Comparison of ENCODE assay signal across 15 cellular contexts in genomic region chr1:8115769-8116167, GRCh38.
DNase-seq lines count a peak whose midpoint lies in the region; TF ChIP-seq lines count a peak whose summit lies in the region.
"Had no signal": no experiment of that assay in that cellular context is flagged by ENCODE, and none has a peak within 500 bp of the region (broad histone marks: within the 10 kb centered on the region; RNA-seq: fewer than 3 reads in every experiment).

No MANE protein-coding gene starts in this region.

- H3K27ac Mint-ChIP-seq in neural crest cell (ENCODE audit: unreplicated experiment) = peak overlapping the region; percentile 54
- H3K27ac Mint-ChIP-seq: activated CD4-positive, alpha-beta memory T cell treated with anti-CD3 and anti-CD28 coated beads, Interleukin-2, amount 10 ng/mL, durations not matched to agents 7 days and 5 days; activated naive CD8-positive, alpha-beta T cell treated with anti-CD3 and anti-CD28 coated beads, Interleukin-2, amount 10 ng/mL, durations not matched to agents 7 days and 5 days had no signal

- DNase-seq in PC-9 (no peak), esophagus squamous epithelium (lab: John Stamatoyannopoulos, UW) (no peak), neural crest cell (ENCODE audit: low read depth, low spot score) (no peak), transverse colon (no peak), NCI-H1417 treated with DMSO at 0.1 percent for 48 hours (lab: John Stamatoyannopoulos, UW) (no peak), erythroblast (lab: John Stamatoyannopoulos, UW) (no peak), NCI-H526 (lab: John Stamatoyannopoulos, UW) (no peak)
- DNase-seq: activated CD4-positive, alpha-beta memory T cell treated with anti-CD3 and anti-CD28 coated beads, Interleukin-2, amount 10 ng/mL, durations not matched to agents 7 days and 5 days; activated naive CD8-positive, alpha-beta T cell treated with anti-CD3 and anti-CD28 coated beads, Interleukin-2, amount 10 ng/mL, durations not matched to agents 7 days and 5 days; activated T-cell treated with anti-CD3 and anti-CD28 coated beads, Interleukin-2, amount 50 U/mL, for 48 hours; left colon; naive B cell; NCI-H748 treated with DMSO at 0.1 percent for 48 hours; PC-3; substantia nigra had no signal

- no peak overlapping the region for H3K4me3 Mint-ChIP-seq in neural crest cell
- H3K4me3 Mint-ChIP-seq: activated CD4-positive, alpha-beta memory T cell treated with anti-CD3 and anti-CD28 coated beads, Interleukin-2, amount 10 ng/mL, durations not matched to agents 7 days and 5 days; activated naive CD8-positive, alpha-beta T cell treated with anti-CD3 and anti-CD28 coated beads, Interleukin-2, amount 10 ng/mL, durations not matched to agents 7 days and 5 days; naive B cell had no signal

- peaks cover 55% of the 10 kb centered on the region for H3K4me1 Mint-ChIP-seq in neural crest cell

- whole genome bisulfite sequencing in esophagus squamous epithelium, 2 donors = 50 to 93% methylated on average over 1 to 9 of the region's 9 CpGs
- WGBS in transverse colon (ENCODE audit: low coverage in 1 of 2), 2 donors = 95% methylated on average over 9 of the region's 9 CpGs; no CpG with 5 or more reads in 1 of the 2 donors

- no peaks in the 10 kb centered on the region for H3K9me2 ChIP-seq in PC-9 (ENCODE audit: insufficient read depth)

- no TSS peak for BruUV-seq in PC-9 (replicated peaks; lab: Mats Ljungman, UMichigan)

- no peaks in the 10 kb centered on the region for H3K79me2 ChIP-seq in PC-9 (ENCODE audit: low read depth)

- H3K36me3 ChIP-seq in PC-9 (ENCODE audit: low read depth) (no peaks in the 10 kb centered on the region), esophagus squamous epithelium (no peaks in the 10 kb centered on the region), transverse colon (no peaks in the 10 kb centered on the region)

- TF ChIP-seq POLR2A in esophagus squamous epithelium (IDR thresholded peaks at IDR 0.05) (no peak), transverse colon (IDR thresholded peaks at IDR 0.05) (no peak), erythroblast (IDR thresholded peaks at IDR 0.05; ENCODE audit: low read length) (no peak)

- no peak for TF ChIP-seq CTCF in PC-9 (conservative IDR thresholded peaks at IDR 0.05)
- TF ChIP-seq CTCF in esophagus squamous epithelium (IDR thresholded peaks at IDR 0.05) = no peak
- no peak for TF ChIP-seq CTCF in neural crest cell (conservative IDR thresholded peaks at IDR 0.05)
- TF ChIP-seq CTCF in transverse colon (IDR thresholded peaks at IDR 0.05) = no peak

- H3K27ac ChIP-seq in PC-9 (peak overlapping the region; percentile 91), esophagus squamous epithelium (peak overlapping the region; percentile 58 to 90 (median 82)), transverse colon (peak overlapping the region; percentile 76 to 90 (median 82))

- H3K4me2 ChIP-seq in PC-9 = no peak overlapping the region; the same call in 1 of the 2 replicates

- H4K20me1 ChIP-seq in PC-9 (ENCODE audit: insufficient read depth) = no peaks in the 10 kb centered on the region

- no peak overlapping the region for H2AFZ ChIP-seq in PC-9

- no peaks in the 10 kb centered on the region for H3K36me3 Mint-ChIP-seq in neural crest cell (ENCODE audit: low read depth)
- H3K36me3 Mint-ChIP-seq: activated naive CD8-positive, alpha-beta T cell treated with anti-CD3 and anti-CD28 coated beads, Interleukin-2, amount 10 ng/mL, durations not matched to agents 7 days and 5 days; naive B cell had no signal

- CTCF ChIA-PET in PC-9 (lab: Charles Lee) = no interaction called here

- H3K9me3 Mint-ChIP-seq in neural crest cell = no peaks in the 10 kb centered on the region
- H3K9me3 Mint-ChIP-seq: activated CD4-positive, alpha-beta memory T cell treated with anti-CD3 and anti-CD28 coated beads, Interleukin-2, amount 10 ng/mL, durations not matched to agents 7 days and 5 days; activated naive CD8-positive, alpha-beta T cell treated with anti-CD3 and anti-CD28 coated beads, Interleukin-2, amount 10 ng/mL, durations not matched to agents 7 days and 5 days had no signal

- in situ Hi-C loops in transverse colon (cut with MboI; ENCODE audit: low pct_ligation_motif_present in 1 of 4, low pct_unique_long_range_greater_than_20kb in 1 of 4, low sequenced_read_pairs in 3 of 4) = no loop called here

- intact Hi-C loops in PC-9 (cut with micrococcal nuclease; ENCODE audit: unreplicated experiment) = no loop called here
- intact Hi-C loops in esophagus squamous epithelium (cut with DNase I) = no loop called here
- intact Hi-C loops in transverse colon (cut with DNase I; ENCODE audit: low total_unique reads) = no loop called here

- H3K27me3 ChIP-seq in PC-9 (ENCODE audit: insufficient read depth, low read depth) (no peaks in the 10 kb centered on the region), esophagus squamous epithelium (no peaks in the 10 kb centered on the region), transverse colon (no peaks in the 10 kb centered on the region)

- POLR2A ChIA-PET in PC-9 (lab: Charles Lee; ENCODE audit: unreplicated experiment) = no interaction called here

- peaks cover 47% of the 10 kb centered on the region for H3F3A ChIP-seq in PC-9 (ENCODE audit: insufficient read depth, low read depth)

- no peaks in the 10 kb centered on the region for H3K9me3 ChIP-seq in PC-9 (ENCODE audit: insufficient read depth, low read depth)
- no peaks in the 10 kb centered on the region for H3K9me3 ChIP-seq in esophagus squamous epithelium
- no peaks in the 10 kb centered on the region for H3K9me3 ChIP-seq in transverse colon

- no peak overlapping the region for H3K4me3 ChIP-seq in PC-9
- H3K4me3 ChIP-seq in esophagus squamous epithelium = no peak overlapping the region
- H3K4me3 ChIP-seq in transverse colon = no peak overlapping the region

- TF ChIP-seq EP300 in transverse colon (IDR thresholded peaks at IDR 0.05; ENCODE audit: low read depth) = no peak

- H3K4me1 ChIP-seq in PC-9 (replicated peaks; ENCODE audit: insufficient read depth) (peaks cover 59% of the 10 kb centered on the region), esophagus squamous epithelium (peaks cover 0 to 64% (median 31%) of the 10 kb centered on the region in 3 donors), transverse colon (peaks cover 4 to 30% (median 18%) of the 10 kb centered on the region in 4 donors)

- H3K27me3 Mint-ChIP-seq in neural crest cell (ENCODE audit: low read depth) = no peaks in the 10 kb centered on the region
- H3K27me3 Mint-ChIP-seq: activated CD4-positive, alpha-beta memory T cell treated with anti-CD3 and anti-CD28 coated beads, Interleukin-2, amount 10 ng/mL, durations not matched to agents 7 days and 5 days had no signal
